ENCODE assay signal across 13 cellular contexts in genomic region chr13:29993716-29994488, GRCh38.
DNase-seq lines count a peak whose midpoint lies in the region; ATAC-seq and TF ChIP-seq lines count a peak whose summit lies in the region.
"Had no signal": no experiment of that assay in that cellular context is flagged by ENCODE, and none has a peak within 500 bp of the region (broad histone marks: within the 10 kb centered on the region; RNA-seq: fewer than 3 reads in every experiment).

No MANE protein-coding gene starts in this region.

- H3K4me2 ChIP-seq in BLaER1, result peak overlapping the region; percentile 88
- no peak overlapping the region for H3K4me2 ChIP-seq in PC-3 (ENCODE audit: low read length)

- intact Hi-C loops in PC-3 (cut with micrococcal nuclease) (no loop called here), testis (cut with DNase I; ENCODE audit: low total_unique reads) (no loop called here)

- DNase-seq in PC-3 (peak; percentile 59), renal cortical epithelial cell (ENCODE audit: low read depth) (peak; percentile 7), activated gamma-delta T cell treated with Interleukin-2 at 50 U/mL for 16 hours (no peak), superior temporal gyrus (ENCODE audit: extremely low spot score) (no peak), testis (no peak)
- DNase-seq: activated T-cell treated with anti-CD3 and anti-CD28 coated beads, Interleukin-2, amount 50 U/mL, for 24 hours; adrenal gland; effector CD8-positive, alpha-beta T cell; KBM-7; occipital lobe had no signal

- H3K27ac ChIP-seq in BLaER1, result peak overlapping the region; percentile 92
- no peak overlapping the region for H3K27ac ChIP-seq in PC-3 (ENCODE audit: low read length)
- no peak overlapping the region for H3K27ac ChIP-seq in testis
- H3K27ac ChIP-seq: adrenal gland had no signal

- ATAC-seq in PC-3 (peak; percentile 50), esophagus mucosa (peak; percentile 29), GM18861 (IDR thresholded peaks at IDR 0.05; ENCODE audit: unreplicated experiment) (no peak)

- no peak overlapping the region for H2AFZ ChIP-seq in PC-3 (ENCODE audit: low read length)

- H3K9me3 ChIP-seq in BLaER1 (peaks cover 5% of the 10 kb centered on the region), PC-3 (ENCODE audit: low read length) (no peaks in the 10 kb centered on the region), testis (no peaks in the 10 kb centered on the region)
- H3K9me3 ChIP-seq: adrenal gland had no signal

- POLR2A ChIA-PET in PC-3 (lab: Charles Lee; ENCODE audit: unreplicated experiment), result no interaction called here

- no TSS peak for BruUV-seq in PC-3 (replicated peaks; lab: Mats Ljungman, UMichigan)

- H3K4me1 ChIP-seq in BLaER1, result peaks cover 41% of the 10 kb centered on the region
- peaks cover 22% of the 10 kb centered on the region for H3K4me1 ChIP-seq in PC-3 (ENCODE audit: insufficient read depth, low read length)
- H3K4me1 ChIP-seq in testis, result no peaks in the 10 kb centered on the region
- H3K4me1 ChIP-seq: adrenal gland had no signal

- H3K9ac ChIP-seq in BLaER1 (peak overlapping the region; percentile 75), PC-3 (ENCODE audit: low read length) (no peak overlapping the region)

- CTCF ChIA-PET in PC-3 (lab: Charles Lee), result no interaction called here

- 77% methylated on average over 12 of the region's 12 CpGs for WGBS in testis, 2 donors

- no peak for TF ChIP-seq POLR2A in testis (IDR thresholded peaks at IDR 0.05)

- H3K79me2 ChIP-seq in PC-3 (ENCODE audit: low read length), result no peaks in the 10 kb centered on the region

- no peaks in the 10 kb centered on the region for H3K36me3 ChIP-seq in BLaER1
- H3K36me3 ChIP-seq in PC-3 (ENCODE audit: low read depth, low read length), result no peaks in the 10 kb centered on the region
- H3K36me3 ChIP-seq in testis (ENCODE audit: low read depth, missing control alignments), result no peaks in the 10 kb centered on the region
- H3K36me3 ChIP-seq: adrenal gland had no signal

- peak overlapping the region; percentile 23 for H3K4me3 ChIP-seq in BLaER1
- H3K4me3 ChIP-seq in PC-3 (ENCODE audit: low read length), result no peak overlapping the region
- no peak overlapping the region for H3K4me3 ChIP-seq in testis
- H3K4me3 ChIP-seq: adrenal gland had no signal

- H3K27me3 ChIP-seq in BLaER1 (no peaks in the 10 kb centered on the region), PC-3 (ENCODE audit: low read length) (no peaks in the 10 kb centered on the region), testis (no peaks in the 10 kb centered on the region)
- H3K27me3 ChIP-seq: adrenal gland had no signal

- TF ChIP-seq CTCF in PC-3 (conservative IDR thresholded peaks at IDR 0.05; ENCODE audit: low read depth, low read length) (no peak), testis (IDR thresholded peaks at IDR 0.05) (no peak)

- H3F3A ChIP-seq in PC-3 (ENCODE audit: low read length, unreplicated experiment), result no peaks in the 10 kb centered on the region

- H4K20me1 ChIP-seq in BLaER1 (no peaks in the 10 kb centered on the region), PC-3 (ENCODE audit: low read length) (no peaks in the 10 kb centered on the region)

- no peaks in the 10 kb centered on the region for H3K9me2 ChIP-seq in PC-3 (replicated peaks; ENCODE audit: low read length)

Comparison
In these comparisons a context has a peak if more than half of its experiments do, and no peak if none do; other contexts are left out.
1. DNase-seq: peak in PC-3 (single experiment) and renal cortical epithelial cell (single experiment); none in activated gamma-delta T cell treated with Interleukin-2 at 50 U/mL for 16 hours (single experiment), superior temporal gyrus (single experiment) and testis (single experiment).